10 cellular contexts compared by ENCODE assay signal in genomic region chr7:122803323-122803722, GRCh38.
A peak's percentile ranks its signal among the peaks of the same experiment; 100 is the strongest.
DNase-seq lines count a peak whose midpoint lies in the region; ATAC-seq and TF ChIP-seq lines count a peak whose summit lies in the region.
"Had no signal": no experiment of that assay in that cellular context is flagged by ENCODE, and none has a peak within 500 bp of the region (broad histone marks: within the 10 kb centered on the region; RNA-seq: fewer than 3 reads in every experiment).

No MANE protein-coding gene starts in this region.

- H3K4me1 Mint-ChIP-seq in glutamatergic neuron (ENCODE audit: low read depth, unreplicated experiment), result no peaks in the 10 kb centered on the region
- H3K4me1 Mint-ChIP-seq: naive B cell had no signal

- no peaks in the 10 kb centered on the region for H3K9me3 ChIP-seq in stomach

- peak; percentile 29 for TF ChIP-seq CTCF in glutamatergic neuron (IDR thresholded peaks at IDR 0.05; ENCODE audit: partially characterized antibody, unreplicated experiment)
- peak in 4 of 7 experiments; percentile 27 to 59 (median 39) for TF ChIP-seq CTCF in stomach (IDR thresholded peaks at IDR 0.05)

- H3K27ac ChIP-seq in stomach, result peak overlapping the region in 2 of 5 donors; percentile 23 to 26

- no peaks in the 10 kb centered on the region for H3K9me3 Mint-ChIP-seq in glutamatergic neuron (ENCODE audit: unreplicated experiment)
- H3K9me3 Mint-ChIP-seq: T-helper 1 cell treated with Interleukin-12 subunit alpha and Interleukin-12 subunit beta and Interleukin-4 antibody, amounts not matched to agents 30 μg/mL and 1 μg/mL, for 36 hours had no signal

- ATAC-seq in HG02678 (IDR thresholded peaks at IDR 0.05; ENCODE audit: unreplicated experiment) (no peak), HG02938 (IDR thresholded peaks at IDR 0.05; ENCODE audit: unreplicated experiment) (no peak)

- WGBS in stomach, 5 donors, result 31 to 62% (median 45%) methylated on average over 2 of the region's 2 CpGs

- DNase-seq in NCI-H1417 (lab: John Stamatoyannopoulos, UW), result peak in 2 of 3 experiments; percentile 9 to 65
- no peak for DNase-seq in NCI-H1417 treated with DMSO at 0.1 percent for 48 hours (lab: John Stamatoyannopoulos, UW)
- peak; percentile 55 for DNase-seq in RPMI8226
- no peak for DNase-seq in glutamatergic neuron
- no peak for DNase-seq in stomach
- DNase-seq in epidermal melanocyte (ENCODE audit: insufficient read length, low spot score), result no peak
- DNase-seq: naive B cell had no signal

- H3K4me3 ChIP-seq in stomach, result no peak overlapping the region

- TF ChIP-seq POLR2A in stomach (IDR thresholded peaks at IDR 0.05), result no peak

- H3K36me3 Mint-ChIP-seq in glutamatergic neuron (ENCODE audit: unreplicated experiment), result no peaks in the 10 kb centered on the region
- H3K36me3 Mint-ChIP-seq: naive B cell had no signal

- peaks cover 3 to 32% (median 10%) of the 10 kb centered on the region in 4 donors for H3K4me1 ChIP-seq in stomach

- no peaks in the 10 kb centered on the region for H3K27me3 Mint-ChIP-seq in glutamatergic neuron (ENCODE audit: unreplicated experiment)
- H3K27me3 Mint-ChIP-seq: naive B cell had no signal

- H3K27me3 ChIP-seq in stomach, result no peaks in the 10 kb centered on the region

- no peaks in the 10 kb centered on the region for H3K36me3 ChIP-seq in stomach

- intact Hi-C loops in stomach (cut with DNase I; ENCODE audit: low total_unique reads), result no loop called here

- no peak overlapping the region for H3K27ac Mint-ChIP-seq in glutamatergic neuron (ENCODE audit: unreplicated experiment)
- H3K27ac Mint-ChIP-seq: naive B cell; T-helper 1 cell treated with Interleukin-12 subunit alpha and Interleukin-12 subunit beta and Interleukin-4 antibody, amounts not matched to agents 30 μg/mL and 1 μg/mL, for 36 hours had no signal

- TF ChIP-seq EP300 in stomach (IDR thresholded peaks at IDR 0.05), result no peak

- H3K4me3 Mint-ChIP-seq in glutamatergic neuron (ENCODE audit: unreplicated experiment), result no peak overlapping the region
- H3K4me3 Mint-ChIP-seq: naive B cell; T-helper 1 cell treated with Interleukin-12 subunit alpha and Interleukin-12 subunit beta and Interleukin-4 antibody, amounts not matched to agents 30 μg/mL and 1 μg/mL, for 36 hours had no signal

Comparison
In these comparisons a context has a peak if more than half of its experiments do, and no peak if none do; other contexts are left out.
1. DNase-seq: peak in NCI-H1417 (2 of 3) and RPMI8226 (single experiment); none in NCI-H1417 treated with DMSO at 0.1 percent for 48 hours (single experiment), glutamatergic neuron (single experiment), stomach (single experiment) and epidermal melanocyte (single experiment).